ENCODE assay signal across 8 cellular contexts in genomic region chr6:2989332-2990178, GRCh38. TPM values are rescaled to one million over a fixed set of nuclear protein-coding genes. Genes with fewer than 3 reads are reported as not detected.
DNase-seq lines count a peak whose midpoint lies in the region; ATAC-seq and TF ChIP-seq lines count a peak whose summit lies in the region.

No MANE protein-coding gene starts in this region.

- H3K4me3 ChIP-seq in AG04450 (ENCODE audit: low read depth, low read length) (peak overlapping the region; percentile 82), WI38 (ENCODE audit: low read depth, low read length) (peak overlapping the region; percentile 77), cardiac fibroblast (replicated peaks in 1 of 2; ENCODE audit: low read depth in 2 of 2, low read length in 2 of 2) (peak overlapping the region; percentile 73 to 76), smooth muscle cell (peak overlapping the region; percentile 56)

- peaks cover 3 to 15% (median 13%) of the 10 kb centered on the region in 3 donors for H3K27me3 Mint-ChIP-seq in immature natural killer cell (ENCODE audit: low read depth in 3 of 3)

- peak overlapping the region; percentile 96 to 100 (median 99) for H3K27ac Mint-ChIP-seq in immature natural killer cell

- peaks cover 37 to 39% of the 10 kb centered on the region in 2 donors for H3K4me1 Mint-ChIP-seq in immature natural killer cell

- CTCF ChIA-PET in AG04450 (lab: Charles Lee) = interaction anchor here (1.0 to 7.0 kb wide), 16 partner anchors 11 to 1393 kb away, joined by 3 to 165 read pairs (median 8); partner anchors contain the start of genes NQO2 and SERPINB6

- no peaks in the 10 kb centered on the region for H3K27me3 ChIP-seq in AG04450 (ENCODE audit: control insufficient read depth, insufficient read depth, low read length)
- H3K27me3 ChIP-seq in smooth muscle cell (ENCODE audit: low read depth) = no peaks in the 10 kb centered on the region

- POLR2A ChIA-PET in AG04450 (lab: Yijun Ruan, JAX) = interaction anchor here (0.6 to 2.9 kb wide), 16 partner anchors 10 to 201 kb away, joined by 3 to 27 read pairs (median 6); partner anchors contain the start of genes NQO2, RIPK1, SERPINB1 and SERPINB6

- H3K9ac ChIP-seq in smooth muscle cell (ENCODE audit: low read depth) = peak overlapping the region; percentile 94

- peaks cover 19% of the 10 kb centered on the region for H3K4me1 ChIP-seq in smooth muscle cell (ENCODE audit: low read depth)

- no peaks in the 10 kb centered on the region; the same call in 1 of the 2 replicates for H3K9me3 ChIP-seq in AG04450 (ENCODE audit: control insufficient read depth, insufficient read depth, low read length)
- H3K9me3 ChIP-seq in smooth muscle cell (replicated peaks; ENCODE audit: low read depth) = no peaks in the 10 kb centered on the region

- H3K9me3 Mint-ChIP-seq in immature natural killer cell = no peaks in the 10 kb centered on the region

- 2% methylated on average over 22 of the region's 22 CpGs for WGBS in smooth muscle cell (ENCODE audit: low lambda C conversion rate)

- no peaks in the 10 kb centered on the region for H4K20me1 ChIP-seq in smooth muscle cell (ENCODE audit: low read depth)

- DNase-seq in AG04450 (ENCODE audit: low read depth, low spot score) (peak; percentile 84), NCI-H2227 treated with DMSO at 0.1 percent for 48 hours (lab: John Stamatoyannopoulos, UW) (peak; percentile 91), cardiac fibroblast (ENCODE audit: low read depth in 2 of 2) (peak; percentile 97 to 100), immature natural killer cell (peak; percentile 88 to 90 (median 89)), smooth muscle cell (lab: John Stamatoyannopoulos, UW; ENCODE audit: unreplicated experiment) (peak; percentile 80)

- peak overlapping the region; percentile 96 for H3K27ac ChIP-seq in AG04450 (ENCODE audit: low read depth, low read length)
- peak overlapping the region; percentile 99 for H3K27ac ChIP-seq in smooth muscle cell (ENCODE audit: low read depth)

- H2AFZ ChIP-seq in smooth muscle cell (ENCODE audit: low read depth) = peak overlapping the region; percentile 53

- no peaks in the 10 kb centered on the region for H3K36me3 ChIP-seq in smooth muscle cell (ENCODE audit: low read depth)

- H3K4me3 Mint-ChIP-seq in immature natural killer cell = peak overlapping the region; percentile 91 to 100 (median 97)

- H3F3A ChIP-seq in smooth muscle cell (ENCODE audit: low read depth) = peaks cover 26% of the 10 kb centered on the region

- peak overlapping the region; percentile 93 for H3K4me2 ChIP-seq in smooth muscle cell

- ATAC-seq in GM18907 (IDR thresholded peaks at IDR 0.05; ENCODE audit: unreplicated experiment) = peak; percentile 78
- peak; percentile 63 for ATAC-seq in HG03139 (IDR thresholded peaks at IDR 0.05; ENCODE audit: unreplicated experiment)

- no peaks in the 10 kb centered on the region for H3K79me2 ChIP-seq in smooth muscle cell (ENCODE audit: low read depth)

- TF ChIP-seq CTCF in AG04450 (IDR thresholded peaks at IDR 0.05; ENCODE audit: low read depth, low read length) (no peak), WI38 (IDR thresholded peaks at IDR 0.05; ENCODE audit: low read depth, low read length) (no peak), cardiac fibroblast (IDR thresholded peaks at IDR 0.05; ENCODE audit: low read depth, low read length) (no peak), smooth muscle cell (IDR thresholded peaks at IDR 0.05; ENCODE audit: borderline replicate concordance, insufficient read depth, poor library complexity, severe bottlenecking) (no peak)

- no peaks in the 10 kb centered on the region for H3K36me3 Mint-ChIP-seq in immature natural killer cell

RNA-seq across cellular contexts. Expression of gene NQO2, which starts 10.1 kb away (rescaled TPM):
- polyA plus RNA-seq in AG04450 (2011; rRNA removed) = 32.4 and 34.3 TPM in 2 replicates
- 19.9 and 24.7 TPM in 2 replicates for polyA minus RNA-seq in AG04450 (2011; rRNA and poly(A)+ RNA removed)
- polyA plus RNA-seq in immature natural killer cell = 10 to 100 TPM; 55.5 to 74.7 (median 67.9) TPM
- total RNA-seq in smooth muscle cell = 12.9 and 16.4 TPM in 2 replicates
- polyA plus RNA-seq in smooth muscle cell = 33.6 and 49.0 TPM in 2 replicates

RNA-seq across cellular contexts. Expression of gene SERPINB6, which starts 18.2 kb away (rescaled TPM):
- polyA plus RNA-seq in AG04450 (2011; rRNA removed) (107 and 120 TPM in 2 replicates), immature natural killer cell (100 to 1,000 TPM; 196 to 243 (median 199) TPM), smooth muscle cell (116 and 118 TPM in 2 replicates)
- 83.3 and 83.5 TPM in 2 replicates for polyA minus RNA-seq in AG04450 (2011; rRNA and poly(A)+ RNA removed)
- total RNA-seq in smooth muscle cell = 67.8 and 85.1 TPM in 2 replicates

Comparison
In these comparisons a context has a peak if more than half of its experiments do, and no peak if none do; other contexts are left out.
1. Peak in every context shown above with its lines: DNase-seq, ATAC-seq, H3K4me3 ChIP-seq and H3K27ac ChIP-seq.